ENCODE assay signal across 15 cellular contexts in the genomic region with DNA sequence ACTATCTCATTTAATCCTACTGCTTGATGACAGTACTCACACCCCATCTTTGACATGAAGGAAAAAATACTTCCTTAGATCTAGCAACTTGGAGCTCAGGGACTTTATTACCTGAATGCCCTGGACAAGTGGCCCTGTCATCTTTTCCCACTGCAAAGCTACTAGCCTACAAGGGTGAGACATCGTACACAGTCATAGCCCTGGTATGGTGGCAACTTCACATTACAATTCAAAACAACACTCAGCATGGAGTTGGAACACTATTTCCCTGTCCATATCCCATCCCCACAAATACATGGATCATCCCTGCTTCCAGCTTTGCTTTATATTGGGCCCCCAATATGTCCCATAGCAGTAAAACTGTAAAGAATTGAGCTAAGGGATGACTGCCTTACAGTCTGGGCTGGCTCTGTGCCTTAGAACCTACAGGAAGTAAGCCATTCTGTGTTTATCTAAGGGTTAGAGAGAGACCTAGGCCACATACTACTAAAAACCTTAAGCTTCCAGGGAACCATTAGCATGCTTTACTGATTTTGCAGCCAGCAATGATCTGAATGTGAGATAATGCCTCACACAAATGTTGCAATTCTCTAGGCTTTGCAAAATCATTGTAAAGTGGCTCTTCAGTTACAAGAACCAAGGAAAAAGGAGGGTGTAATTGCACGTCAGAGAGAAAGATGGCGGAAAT. TPM values are rescaled to one million over a fixed set of nuclear protein-coding genes. Genes with fewer than 3 reads are reported as not detected.
DNase-seq lines count a peak whose midpoint lies in the region; ATAC-seq and TF ChIP-seq lines count a peak whose summit lies in the region.
"Had no signal": no experiment of that assay in that cellular context is flagged by ENCODE, and none has a peak within 500 bp of the region (broad histone marks: within the 10 kb centered on the region; RNA-seq: fewer than 3 reads in every experiment).

No MANE protein-coding gene starts in this region.

- H3K36me3 ChIP-seq in CD8-positive, alpha-beta memory T cell (ENCODE audit: insufficient read depth, low read length), result peaks cover 4% of the 10 kb centered on the region
- H3K36me3 ChIP-seq in naive thymus-derived CD4-positive, alpha-beta T cell (ENCODE audit: control insufficient read depth in 2 of 3, insufficient read depth in 3 of 3, low read length in 3 of 3), result peaks cover 0 to 25% (median 5%) of the 10 kb centered on the region in 3 experiments
- peaks cover 28% of the 10 kb centered on the region for H3K36me3 ChIP-seq in lower lobe of right lung
- peaks cover 28 to 43% of the 10 kb centered on the region in 2 donors for H3K36me3 ChIP-seq in ascending aorta
- H3K36me3 ChIP-seq: SJCRH30 had no signal

- peaks cover 0 to 61% (median 7%) of the 10 kb centered on the region in 3 donors for H3K36me3 Mint-ChIP-seq in CD8-positive, alpha-beta memory T cell
- H3K36me3 Mint-ChIP-seq in naive thymus-derived CD4-positive, alpha-beta T cell, result peaks cover 8 to 63% (median 27%) of the 10 kb centered on the region in 5 donors

- no peak overlapping the region for H3K27ac ChIP-seq in CD8-positive, alpha-beta memory T cell (ENCODE audit: low read depth, low read length)
- H3K27ac ChIP-seq in naive thymus-derived CD4-positive, alpha-beta T cell (ENCODE audit: low read depth, low read length), result no peak overlapping the region
- H3K27ac ChIP-seq in lower lobe of right lung, result no peak overlapping the region
- no peak overlapping the region for H3K27ac ChIP-seq in ascending aorta
- H3K27ac ChIP-seq: esophagus squamous epithelium, HL-60, SJCRH30, WERI-Rb-1 had no signal

- no peaks in the 10 kb centered on the region for H3K27me3 ChIP-seq in CD8-positive, alpha-beta memory T cell (ENCODE audit: insufficient read depth, low read length, poor library complexity, severe bottlenecking)
- no peaks in the 10 kb centered on the region for H3K27me3 ChIP-seq in naive thymus-derived CD4-positive, alpha-beta T cell (ENCODE audit: control insufficient read depth in 2 of 2, insufficient read depth in 2 of 2, low read length in 2 of 2)
- no peaks in the 10 kb centered on the region for H3K27me3 ChIP-seq in lower lobe of right lung (ENCODE audit: low read depth)
- no peaks in the 10 kb centered on the region for H3K27me3 ChIP-seq in ascending aorta
- H3K27me3 ChIP-seq: esophagus squamous epithelium, SJCRH30 had no signal

- ATAC-seq in naive thymus-derived CD4-positive, alpha-beta T cell, result no peak
- ATAC-seq in HG03039 (IDR thresholded peaks at IDR 0.05; ENCODE audit: unreplicated experiment), result no peak
- no peak for ATAC-seq in lower lobe of right lung

- no peak overlapping the region for H3K4me3 Mint-ChIP-seq in CD8-positive, alpha-beta memory T cell
- peak overlapping the region in 3 of 10 donors; percentile 8 to 27 (median 16) for H3K4me3 Mint-ChIP-seq in naive thymus-derived CD4-positive, alpha-beta T cell

- TF ChIP-seq CTCF in cardiac fibroblast (IDR thresholded peaks at IDR 0.05; ENCODE audit: low read depth, low read length) (no peak), lower lobe of right lung (IDR thresholded peaks at IDR 0.05) (no peak), ascending aorta (IDR thresholded peaks at IDR 0.05) (no peak)

- no peak overlapping the region for H3K4me3 ChIP-seq in CD8-positive, alpha-beta memory T cell (ENCODE audit: low read length)
- H3K4me3 ChIP-seq in cardiac fibroblast (replicated peaks in 1 of 2; ENCODE audit: low read depth in 2 of 2, low read length in 2 of 2) (no peak overlapping the region), lower lobe of right lung (no peak overlapping the region), ascending aorta (no peak overlapping the region)
- H3K4me3 ChIP-seq in naive thymus-derived CD4-positive, alpha-beta T cell (ENCODE audit: low read length), result no peak overlapping the region
- H3K4me3 ChIP-seq: esophagus squamous epithelium, SJCRH30 had no signal

- H3K4me1 ChIP-seq in CD8-positive, alpha-beta memory T cell (ENCODE audit: insufficient read depth, low read length), result peaks cover 14% of the 10 kb centered on the region
- H3K4me1 ChIP-seq in naive thymus-derived CD4-positive, alpha-beta T cell (ENCODE audit: control insufficient read depth in 2 of 2, insufficient read depth in 2 of 2, low read length in 2 of 2), result peaks cover 0 to 14% of the 10 kb centered on the region in 2 donors
- no peaks in the 10 kb centered on the region for H3K4me1 ChIP-seq in lower lobe of right lung
- H3K4me1 ChIP-seq in ascending aorta, result no peaks in the 10 kb centered on the region
- H3K4me1 ChIP-seq: SJCRH30 had no signal

- DNase-seq in CD8-positive, alpha-beta memory T cell, result no peak
- DNase-seq in LHCN-M2 (ENCODE audit: low read depth), result peak; percentile 20
- DNase-seq in cardiac fibroblast (ENCODE audit: low read depth in 2 of 2), result peak; percentile 49 to 58
- DNase-seq in naive thymus-derived CD4-positive, alpha-beta T cell, result no peak
- no peak for DNase-seq in lower lobe of right lung
- no peak for DNase-seq in ascending aorta (ENCODE audit: low spot score in 2 of 2)
- DNase-seq: caudate nucleus, esophagus squamous epithelium, islet precursor cell, NCI-H1092 treated with DMSO at 0.1 percent for 48 hours, NCI-H526 treated with DMSO at 0.1 percent for 48 hours, SJCRH30, WERI-Rb-1 had no signal

- POLR2A ChIA-PET in CD8-positive, alpha-beta memory T cell (lab: Charles Lee), result no interaction called here
- POLR2A ChIA-PET in naive thymus-derived CD4-positive, alpha-beta T cell (lab: Charles Lee), result interaction anchor here (1.4 to 6.7 kb wide), 3 partner anchors 14 to 30 kb away, joined by 3 to 60 read pairs (median 6); no protein-coding TSS in a partner anchor

- H3K27ac Mint-ChIP-seq in CD8-positive, alpha-beta memory T cell, result peak overlapping the region in 7 of 8 donors; percentile 3 to 55 (median 33)
- H3K27ac Mint-ChIP-seq in naive thymus-derived CD4-positive, alpha-beta T cell, result peak overlapping the region in 8 of 9 donors; percentile 33 to 85 (median 76)

- H3K9me3 ChIP-seq in CD8-positive, alpha-beta memory T cell (ENCODE audit: low read length), result no peaks in the 10 kb centered on the region
- no peaks in the 10 kb centered on the region for H3K9me3 ChIP-seq in naive thymus-derived CD4-positive, alpha-beta T cell (ENCODE audit: control insufficient read depth in 2 of 3, low read length in 3 of 3)
- no peaks in the 10 kb centered on the region for H3K9me3 ChIP-seq in lower lobe of right lung
- no peaks in the 10 kb centered on the region for H3K9me3 ChIP-seq in ascending aorta
- H3K9me3 ChIP-seq: esophagus squamous epithelium, SJCRH30 had no signal

- no peaks in the 10 kb centered on the region for H3K27me3 Mint-ChIP-seq in CD8-positive, alpha-beta memory T cell
- H3K27me3 Mint-ChIP-seq in naive thymus-derived CD4-positive, alpha-beta T cell, result no peaks in the 10 kb centered on the region

- no peaks in the 10 kb centered on the region for H3K9me3 Mint-ChIP-seq in CD8-positive, alpha-beta memory T cell
- H3K9me3 Mint-ChIP-seq in naive thymus-derived CD4-positive, alpha-beta T cell, result no peaks in the 10 kb centered on the region

- intact Hi-C loops in naive thymus-derived CD4-positive, alpha-beta T cell (cut with micrococcal nuclease), result loop anchor here in 1 of 2 donors (1.0 kb wide), 1 partner anchor 14 kb away; no protein-coding TSS in a partner anchor
- intact Hi-C loops in lower lobe of right lung (cut with DNase I) (loop anchor here (10.0 kb wide), 2 partner anchors 154 to 284 kb away; a partner anchor contains a TSS), ascending aorta (cut with DNase I) (no loop called here)

- CTCF ChIA-PET in CD8-positive, alpha-beta memory T cell (lab: Charles Lee), result interaction anchor here (1.0 to 2.9 kb wide), 6 partner anchors 11 to 283 kb away, joined by 3 to 14 read pairs (median 4); no protein-coding TSS in a partner anchor
- CTCF ChIA-PET in naive thymus-derived CD4-positive, alpha-beta T cell (lab: Charles Lee), result interaction anchor here (0.5 to 2.9 kb wide), 5 partner anchors 8 to 133 kb away, joined by 3 to 16 read pairs (median 4); no protein-coding TSS in a partner anchor

- peaks cover 17 to 36% (median 24%) of the 10 kb centered on the region in 3 donors for H3K4me1 Mint-ChIP-seq in CD8-positive, alpha-beta memory T cell
- peaks cover 17 to 53% (median 50%) of the 10 kb centered on the region in 7 donors for H3K4me1 Mint-ChIP-seq in naive thymus-derived CD4-positive, alpha-beta T cell

RNA-seq across cellular contexts. Expression of a gene that starts 55.9 kb away (rescaled TPM):
- total RNA-seq in CD8-positive, alpha-beta memory T cell, result 10 to 100 TPM; 86.2 to 87.6 TPM
- polyA plus RNA-seq in CD8-positive, alpha-beta memory T cell, result 28.1 TPM
- total RNA-seq in LHCN-M2 (2014; rRNA removed) (30.5 and 37.8 TPM in 2 replicates), lower lobe of right lung (33.0 TPM), ascending aorta (56.9 TPM)
- polyA plus RNA-seq in LHCN-M2 (2012), result 9.3 TPM
- total RNA-seq in naive thymus-derived CD4-positive, alpha-beta T cell, result 10 to 100 TPM; 48.3 to 66.9 (median 58.2) TPM
- polyA plus RNA-seq in naive thymus-derived CD4-positive, alpha-beta T cell, result 10 to 100 TPM; 12.1 to 13.6 TPM

Comparison
In these comparisons a context has a peak if more than half of its experiments do, and no peak if none do; other contexts are left out.
1. DNase-seq: peak in LHCN-M2 (single experiment) and cardiac fibroblast (2 of 2); none in CD8-positive, alpha-beta memory T cell (0 of 5), naive thymus-derived CD4-positive, alpha-beta T cell (0 of 9), lower lobe of right lung (single experiment) and ascending aorta (0 of 2).